In the genomic region with DNA sequence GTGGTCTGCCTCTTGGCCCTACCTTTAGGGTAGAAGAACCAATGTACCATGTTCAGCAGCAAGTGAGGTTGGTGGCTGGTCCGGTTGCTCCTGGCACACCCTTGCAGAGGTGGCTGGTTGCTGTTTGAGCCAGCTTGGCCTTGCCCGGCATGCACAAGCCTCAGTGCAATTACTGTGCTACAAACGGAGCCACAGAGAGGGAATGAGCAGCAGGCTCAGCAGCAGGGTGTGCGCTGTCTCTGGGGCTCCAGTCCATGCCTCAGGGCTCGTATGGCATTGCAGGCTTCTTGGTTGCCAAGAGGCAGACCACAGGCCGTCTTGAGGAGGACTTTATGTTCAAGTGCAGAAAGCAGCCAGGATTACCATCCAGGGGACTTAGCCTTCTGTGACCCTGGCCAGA, we compare ENCODE assay signal across 17 cellular contexts. TPM values are rescaled to one million over a fixed set of nuclear protein-coding genes. Genes with fewer than 3 reads are reported as not detected.
"Had no signal": no experiment of that assay in that cellular context is flagged by ENCODE, and none has a peak within 500 bp of the region (broad histone marks: within the 10 kb centered on the region; RNA-seq: fewer than 3 reads in every experiment).

No MANE protein-coding gene starts in this region.

RNA-seq across cellular contexts. Expression of gene POTEJ, which starts 53.3 kb away (rescaled TPM):
- total RNA-seq: activated B cell treated with CpG ODN at 0.5 μM for 24 hours; activated CD4-positive, alpha-beta memory T cell treated with anti-CD3 and anti-CD28 coated beads for 36 hours; activated CD4-positive, alpha-beta T cell treated with anti-CD3 and anti-CD28 coated beads, Interleukin-2, amount 10 ng/mL, durations not matched to agents 24 days and 14 days; activated CD8-positive, alpha-beta memory T cell treated with anti-CD3 and anti-CD28 coated beads for 36 hours; activated CD8-positive, alpha-beta T cell treated with anti-CD3 and anti-CD28 coated beads for 36 hours; activated naive CD4-positive, alpha-beta T cell treated with anti-CD3 and anti-CD28 coated beads for 36 hours; activated naive CD4-positive, alpha-beta T cell treated with anti-CD3 and anti-CD28 coated beads, Interleukin-2, amount 50 U/mL, for 72 hours; activated naive CD8-positive, alpha-beta T cell treated with anti-CD3 and anti-CD28 coated beads for 36 hours; activated T-cell treated with anti-CD3 and anti-CD28 coated beads, Interleukin-2, amount 50 U/mL, for 4 hours; activated T-cell treated with anti-CD3 and anti-CD28 coated beads, Interleukin-2, amount 50 U/mL, for 72 hours; activated T-helper 1 cell treated with anti-CD3 and anti-CD28 coated beads, Interleukin-12 subunit alpha, Interleukin-12 subunit beta, Interleukin-2, Interleukin-4 antibody, amounts not matched to agents 30 ng/mL and 10 ng/mL and 1 ng/mL, durations not matched to agents 14 hours and 24 hours and 36 hours; activated T-helper 17 cell treated with anti-CD3 and anti-CD28 coated beads, Interleukin-2, amount 50 U/mL, for 72 hours; adrenal gland; aorta; astrocyte; breast epithelium; cardiac septum had no signal
- polyA plus RNA-seq: adrenal gland, aorta had no signal
